In genomic region chr22:27962268-27963191, GRCh38 we compare ENCODE assay signal across 11 cellular contexts. TPM values are rescaled to one million over a fixed set of nuclear protein-coding genes. Genes with fewer than 3 reads are reported as not detected.
DNase-seq lines count a peak whose midpoint lies in the region; TF ChIP-seq lines count a peak whose summit lies in the region.
"Had no signal": no experiment of that assay in that cellular context is flagged by ENCODE, and none has a peak within 500 bp of the region (broad histone marks: within the 10 kb centered on the region; RNA-seq: fewer than 3 reads in every experiment).

No MANE protein-coding gene starts in this region.

- H2AFZ ChIP-seq in fibroblast of lung (ENCODE audit: low read length): peak overlapping the region; percentile 57

- no peak overlapping the region for H3K9ac ChIP-seq in fibroblast of lung (ENCODE audit: insufficient read depth, low read length)

- H3K4me1 ChIP-seq in fibroblast of lung (ENCODE audit: control insufficient read depth, extremely low read depth, insufficient read depth, low read length): peaks cover 5% of the 10 kb centered on the region

- peaks cover 17% of the 10 kb centered on the region for H3K9me3 Mint-ChIP-seq in nephron progenitor cell
- peaks cover 3% of the 10 kb centered on the region for H3K9me3 Mint-ChIP-seq in chondrocyte (ENCODE audit: low read depth)

- H3K27me3 ChIP-seq in fibroblast of lung (ENCODE audit: control insufficient read depth, insufficient read depth, low read length): no peaks in the 10 kb centered on the region

- H3K4me3 Mint-ChIP-seq in nephron progenitor cell (no peak overlapping the region), chondrocyte (ENCODE audit: unreplicated experiment) (no peak overlapping the region)

- peak overlapping the region; percentile 73 for H3K4me2 ChIP-seq in fibroblast of lung (ENCODE audit: extremely low read depth, insufficient read depth, low read length)

- no peak overlapping the region for H3K4me3 ChIP-seq in fibroblast of lung (replicated peaks in 1 of 4; ENCODE audit: control extremely low read depth in 1 of 4, insufficient read depth in 1 of 4, low read depth in 3 of 4, low read length in 4 of 4)
- H3K4me3 ChIP-seq: lung had no signal

- H3K9me3 ChIP-seq in fibroblast of lung (ENCODE audit: control insufficient read depth, insufficient read depth, low read depth, low read length): no peaks in the 10 kb centered on the region

- no peaks in the 10 kb centered on the region for H3K79me2 ChIP-seq in fibroblast of lung (ENCODE audit: control insufficient read depth, insufficient read depth, low read length)

- H3K27ac Mint-ChIP-seq in nephron progenitor cell: peak overlapping the region; percentile 70
- no peak overlapping the region for H3K27ac Mint-ChIP-seq in chondrocyte (ENCODE audit: unreplicated experiment)

- H3K36me3 ChIP-seq in fibroblast of lung (ENCODE audit: control insufficient read depth, insufficient read depth, low read length): no peaks in the 10 kb centered on the region

- TF ChIP-seq CTCF in fibroblast of lung (conservative IDR thresholded peaks at IDR 0.05 in 1 of 2, IDR thresholded peaks at IDR 0.05 in 1 of 2; ENCODE audit: low read depth in 1 of 2, low read length in 2 of 2): no peak
- no peak for TF ChIP-seq CTCF in nephron progenitor cell (IDR thresholded peaks at IDR 0.05)
- no peak for TF ChIP-seq CTCF in chondrocyte (IDR thresholded peaks at IDR 0.05)

- no peaks in the 10 kb centered on the region for H4K20me1 ChIP-seq in fibroblast of lung (ENCODE audit: control insufficient read depth, extremely low read depth, insufficient read depth, low read length)

- H3K4me1 Mint-ChIP-seq in nephron progenitor cell (peaks cover 41% of the 10 kb centered on the region), chondrocyte (ENCODE audit: low read depth) (peaks cover 20% of the 10 kb centered on the region)

- H3K27me3 Mint-ChIP-seq in nephron progenitor cell (ENCODE audit: low read depth, poor library complexity) (no peaks in the 10 kb centered on the region), chondrocyte (ENCODE audit: low read depth) (no peaks in the 10 kb centered on the region)

- H3K36me3 Mint-ChIP-seq in nephron progenitor cell (ENCODE audit: low read depth) (peaks cover 29% of the 10 kb centered on the region), chondrocyte (ENCODE audit: low read depth) (peaks cover 2% of the 10 kb centered on the region)

- DNase-seq in COLO668 (lab: John Stamatoyannopoulos, UW; ENCODE audit: unreplicated experiment) (peak; percentile 8), LHCN-M2 (ENCODE audit: low read depth) (peak; percentile 92), fibroblast of lung (ENCODE audit: low read depth in 2 of 2) (peak in 1 of 2 donors; percentile 21), nephron progenitor cell (no peak), SIG-M5 (lab: John Stamatoyannopoulos, UW) (no peak), amniotic stem cell (lab: John Stamatoyannopoulos, UW) (no peak), chondrocyte (ENCODE audit: low spot score) (no peak), NCI-H1105 (lab: John Stamatoyannopoulos, UW) (no peak)
- DNase-seq: effector CD4-positive, alpha-beta T cell; NCI-H748 treated with DMSO at 0.1 percent for 48 hours had no signal

- no peak overlapping the region for H3K27ac ChIP-seq in fibroblast of lung (ENCODE audit: insufficient read depth, low read length)

RNA-seq across cellular contexts. Expression of gene PITPNB, which starts 43.5 kb away (rescaled TPM):
- 18.3 and 24.2 TPM in 2 replicates for total RNA-seq in LHCN-M2 (2014; rRNA removed)
- polyA plus RNA-seq in LHCN-M2 (2012): 29.0 TPM
- 26.2 and 42.4 TPM in 2 replicates for total RNA-seq in fibroblast of lung
- polyA plus RNA-seq in fibroblast of lung: 79.4 and 91.0 TPM in 2 replicates
- 68.7 and 80.6 TPM in 2 replicates for polyA plus RNA-seq in fibroblast of lung (2012)
- 26.0 and 33.1 TPM in 2 replicates for polyA minus RNA-seq in fibroblast of lung (ENCODE audit: low replicate concordance)
- 77.9 to 95.8 TPM (median 78.7 TPM) in 3 replicates for total RNA-seq in chondrocyte

Comparison
In these comparisons a context has a peak if more than half of its experiments do, and no peak if none do; other contexts are left out.
1. DNase-seq: peak in COLO668 (single experiment) and LHCN-M2 (single experiment); none in nephron progenitor cell (single experiment), SIG-M5 (single experiment), amniotic stem cell (single experiment), chondrocyte (single experiment) and NCI-H1105 (single experiment).